In genomic region chr16:89446975-89447293, GRCh38 we compare ENCODE assay signal across 12 cellular contexts. TPM values are rescaled to one million over a fixed set of nuclear protein-coding genes. Genes with fewer than 3 reads are reported as not detected.
DNase-seq lines count a peak whose midpoint lies in the region; ATAC-seq and TF ChIP-seq lines count a peak whose summit lies in the region.
"Had no signal": no experiment of that assay in that cellular context is flagged by ENCODE, and none has a peak within 500 bp of the region (broad histone marks: within the 10 kb centered on the region; RNA-seq: fewer than 3 reads in every experiment).

No MANE protein-coding gene starts in this region.

- no peaks in the 10 kb centered on the region for H3K27me3 Mint-ChIP-seq in activated CD4-positive, alpha-beta T cell treated with anti-CD3 and anti-CD28 coated beads, Interleukin-2, amount 10 ng/mL, durations not matched to agents 7 days and 5 days
- no peaks in the 10 kb centered on the region for H3K27me3 Mint-ChIP-seq in osteocyte (ENCODE audit: unreplicated experiment)

- H3K27ac Mint-ChIP-seq in activated CD4-positive, alpha-beta T cell treated with anti-CD3 and anti-CD28 coated beads, Interleukin-2, amount 10 ng/mL, durations not matched to agents 7 days and 5 days: peak overlapping the region; percentile 59
- H3K27ac Mint-ChIP-seq in osteocyte (ENCODE audit: unreplicated experiment): peak overlapping the region; percentile 48

- DNase-seq in activated CD4-positive, alpha-beta T cell treated with anti-CD3 and anti-CD28 coated beads, Interleukin-2, amount 10 ng/mL, durations not matched to agents 7 days and 5 days: no peak
- DNase-seq in activated CD4-positive, alpha-beta T cell treated with anti-CD3 and anti-CD28 coated beads, Interleukin-2, amount 50 U/mL, for 48 hours: no peak
- DNase-seq in cerebellum (ENCODE audit: low spot score) (peak; percentile 54), osteocyte (ENCODE audit: extremely low spot score, unreplicated experiment) (no peak), medulla oblongata (ENCODE audit: extremely low spot score) (no peak)
- DNase-seq: brain microvascular endothelial cell, left lung, NCI-H1930, NCI-H82 had no signal

- peak overlapping the region; percentile 41 for H3K27ac ChIP-seq in KOPT-K1 (ENCODE audit: low read depth, low read length, poor library complexity, severe bottlenecking)
- H3K27ac ChIP-seq: brain microvascular endothelial cell, left lung had no signal

- H3K36me3 ChIP-seq in KOPT-K1 (ENCODE audit: insufficient read depth, low read length): no peaks in the 10 kb centered on the region
- H3K36me3 ChIP-seq: brain microvascular endothelial cell, left lung had no signal

- ATAC-seq in HG03097 (IDR thresholded peaks at IDR 0.05; ENCODE audit: low FRiP score, unreplicated experiment): no peak
- ATAC-seq in GM19395 (IDR thresholded peaks at IDR 0.05; ENCODE audit: unreplicated experiment): no peak
- ATAC-seq: left lung had no signal

- POLR2A ChIA-PET in activated CD4-positive, alpha-beta T cell treated with anti-CD3 and anti-CD28 coated beads, Interleukin-2, amount 10 ng/mL, durations not matched to agents 7 days and 5 days (lab: Charles Lee): interaction anchor here (0.7 kb wide), 1 partner anchor 196 kb away, joined by 3 read pairs; no protein-coding TSS in a partner anchor

- H3K4me1 Mint-ChIP-seq in activated CD4-positive, alpha-beta T cell treated with anti-CD3 and anti-CD28 coated beads, Interleukin-2, amount 10 ng/mL, durations not matched to agents 7 days and 5 days: peaks cover 92% of the 10 kb centered on the region
- peaks cover 78% of the 10 kb centered on the region for H3K4me1 Mint-ChIP-seq in osteocyte (ENCODE audit: unreplicated experiment)

- TF ChIP-seq CTCF in osteocyte (IDR thresholded peaks at IDR 0.05): no peak

- H3K4me3 Mint-ChIP-seq in activated CD4-positive, alpha-beta T cell treated with anti-CD3 and anti-CD28 coated beads, Interleukin-2, amount 10 ng/mL, durations not matched to agents 7 days and 5 days: no peak overlapping the region
- H3K4me3 Mint-ChIP-seq in osteocyte (ENCODE audit: unreplicated experiment): no peak overlapping the region

- no peaks in the 10 kb centered on the region for H3K9me3 Mint-ChIP-seq in activated CD4-positive, alpha-beta T cell treated with anti-CD3 and anti-CD28 coated beads, Interleukin-2, amount 10 ng/mL, durations not matched to agents 7 days and 5 days
- no peaks in the 10 kb centered on the region for H3K9me3 Mint-ChIP-seq in osteocyte (ENCODE audit: unreplicated experiment)

- H3K36me3 Mint-ChIP-seq in activated CD4-positive, alpha-beta T cell treated with anti-CD3 and anti-CD28 coated beads, Interleukin-2, amount 10 ng/mL, durations not matched to agents 7 days and 5 days (ENCODE audit: low read depth): no peaks in the 10 kb centered on the region
- peaks cover 2% of the 10 kb centered on the region for H3K36me3 Mint-ChIP-seq in osteocyte (ENCODE audit: unreplicated experiment)

- CTCF ChIA-PET in activated CD4-positive, alpha-beta T cell treated with anti-CD3 and anti-CD28 coated beads, Interleukin-2, amount 10 ng/mL, durations not matched to agents 7 days and 5 days (lab: Charles Lee): interaction anchor here (1.0 to 2.3 kb wide), 2 partner anchors 11 to 25 kb away, joined by 3 to 13 read pairs; no protein-coding TSS in a partner anchor

- H3K9me3 ChIP-seq in KOPT-K1 (ENCODE audit: insufficient read depth, low read length, poor library complexity, severe bottlenecking): no peaks in the 10 kb centered on the region
- H3K9me3 ChIP-seq: left lung had no signal

RNA-seq across cellular contexts. Expression of gene ANKRD11, which starts 43.4 kb away (rescaled TPM):
- total RNA-seq in activated CD4-positive, alpha-beta T cell treated with anti-CD3 and anti-CD28 coated beads, Interleukin-2, amount 10 ng/mL, durations not matched to agents 7 days and 5 days: 100 to 1,000 TPM; 158 to 178 TPM
- total RNA-seq in cerebellum (49.4 TPM), osteocyte (188 and 209 TPM in 2 replicates)
